ENCODE assay signal across 1 cellular context in the genomic region with DNA sequence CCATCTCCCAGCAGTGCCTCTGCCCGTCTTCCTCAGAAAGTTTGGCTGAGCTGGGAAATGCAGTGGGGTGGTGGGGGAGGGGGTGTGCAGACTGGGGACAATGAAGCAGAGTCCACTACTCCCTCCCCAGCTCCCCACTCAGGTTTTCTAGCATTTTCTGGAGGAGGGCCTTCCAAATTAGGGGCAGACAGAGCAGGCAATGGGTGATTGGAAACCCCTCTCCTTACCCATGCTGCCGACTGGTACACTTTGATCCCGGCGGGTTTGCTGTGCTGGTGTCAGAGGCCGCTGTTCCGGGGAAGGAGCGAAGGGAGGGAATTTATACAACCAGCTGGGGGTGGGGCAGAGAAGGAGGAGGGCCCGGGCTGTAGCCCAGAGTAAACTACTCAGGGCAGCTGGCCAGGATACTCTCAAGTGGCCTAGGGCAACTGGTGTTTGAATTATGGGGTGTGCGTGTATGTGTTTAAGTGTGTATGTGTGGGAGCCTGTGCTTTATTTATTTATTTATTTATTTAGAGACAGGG.
TF ChIP-seq lines count a peak whose summit lies in the region.

A gene (minus strand): TSS at position 295 of the 524 bp plus-strand sequence. CDS start 64 bp downstream, at position 231.

TF ChIP-seq in HepG2, 621 proteins besides CTCF, POLR2A, EP300 and RAD21 (continued from another document and continues in another):
- TF ChIP-seq ZBTB38 (CRISPR knock-in tag; IDR thresholded peaks at IDR 0.05) (no peak), NFYB (CRISPR knock-in tag; IDR thresholded peaks at IDR 0.05) (no peak), SCMH1 (CRISPR knock-in tag; IDR thresholded peaks at IDR 0.05; ENCODE audit: borderline replicate concordance) (no peak), HDAC2 (CRISPR knock-in tag; IDR thresholded peaks at IDR 0.05) (peak; percentile 37; the same call in 1 of the 2 replicates), ZNF441 (CRISPR knock-in tag; IDR thresholded peaks at IDR 0.05; ENCODE audit: borderline replicate concordance) (no peak), TAF15 (IDR thresholded peaks at IDR 0.05; ENCODE audit: low read depth, low read length, poor library complexity, severe bottlenecking) (no peak), SMAD1 (CRISPR knock-in tag; IDR thresholded peaks at IDR 0.05; ENCODE audit: borderline replicate concordance, low read depth) (no peak), ZNF878 (CRISPR knock-in tag; IDR thresholded peaks at IDR 0.05) (no peak), RELA (CRISPR knock-in tag; IDR thresholded peaks at IDR 0.05) (no peak), ZNF317 (CRISPR knock-in tag; IDR thresholded peaks at IDR 0.05) (0 out of 2 replicates have a peak, but pooled peaks have one; percentile 54), POGZ (CRISPR knock-in tag; IDR thresholded peaks at IDR 0.05) (peak; percentile 54), ZNF235 (CRISPR knock-in tag; IDR thresholded peaks at IDR 0.05; ENCODE audit: borderline replicate concordance) (no peak), ARNT (IDR thresholded peaks at IDR 0.05) (no peak), ATAD3A (CRISPR knock-in tag; IDR thresholded peaks at IDR 0.05) (no peak), MAFK (conservative IDR thresholded peaks at IDR 0.05 in 1 of 2, IDR thresholded peaks at IDR 0.05 in 1 of 2; ENCODE audit: low read length in 2 of 2) (no peak), CHD4 (IDR thresholded peaks at IDR 0.05; ENCODE audit: borderline replicate concordance, low read length) (no peak), WIZ (CRISPR knock-in tag; IDR thresholded peaks at IDR 0.05) (no peak), HOXA3 (CRISPR knock-in tag; IDR thresholded peaks at IDR 0.05) (no peak), FOXP1 (IDR thresholded peaks at IDR 0.05) (no peak), FOXP1 (CRISPR knock-in tag; IDR thresholded peaks at IDR 0.05) (no peak), TGIF2 (CRISPR knock-in tag; IDR thresholded peaks at IDR 0.05) (no peak; the same call in 1 of the 2 replicates), MXI1 (IDR thresholded peaks at IDR 0.05; ENCODE audit: borderline replicate concordance, low read depth, low read length) (peak; percentile 31; the same call in 1 of the 3 replicates), THYN1 (CRISPR knock-in tag; IDR thresholded peaks at IDR 0.05; ENCODE audit: borderline replicate concordance, low read depth) (no peak), ZNF484 (CRISPR knock-in tag; IDR thresholded peaks at IDR 0.05; ENCODE audit: borderline replicate concordance, low read depth) (no peak), ZNF780A (CRISPR knock-in tag; IDR thresholded peaks at IDR 0.05) (no peak), SMARCE1 (IDR thresholded peaks at IDR 0.05; ENCODE audit: borderline replicate concordance) (no peak), IRF2 (CRISPR knock-in tag; IDR thresholded peaks at IDR 0.05) (no peak), SRF (IDR thresholded peaks at IDR 0.05; ENCODE audit: low read depth, low read length) (0 out of 2 replicates have a peak, but pooled peaks have one; percentile 13), ZSCAN31 (CRISPR knock-in tag; IDR thresholded peaks at IDR 0.05; ENCODE audit: low read depth) (no peak), PHF8 (CRISPR knock-in tag; IDR thresholded peaks at IDR 0.05) (peak; percentile 61), XBP1 (CRISPR knock-in tag; IDR thresholded peaks at IDR 0.05) (no peak), ZNF124 (CRISPR knock-in tag; IDR thresholded peaks at IDR 0.05) (no peak; the same call in 1 of the 2 replicates), ATRX (CRISPR knock-in tag; IDR thresholded peaks at IDR 0.05; ENCODE audit: borderline replicate concordance) (no peak), ISL2 (CRISPR knock-in tag; IDR thresholded peaks at IDR 0.05) (peak; percentile 49; the same call in 1 of the 2 replicates), KDM5B (CRISPR knock-in tag; IDR thresholded peaks at IDR 0.05; ENCODE audit: borderline replicate concordance) (peak; percentile 45; the same call in 1 of the 2 replicates), NR2F1 (CRISPR knock-in tag; IDR thresholded peaks at IDR 0.05) (no peak), KLF6 (CRISPR knock-in tag; IDR thresholded peaks at IDR 0.05) (no peak), MEF2D (CRISPR knock-in tag; IDR thresholded peaks at IDR 0.05) (no peak), SRSF4 (IDR thresholded peaks at IDR 0.05; ENCODE audit: low read depth, low read length, poor library complexity, severe bottlenecking) (no peak), THAP11 (CRISPR knock-in tag; IDR thresholded peaks at IDR 0.05) (no peak), PHF21A (CRISPR knock-in tag; IDR thresholded peaks at IDR 0.05) (no peak), ZNF160 (CRISPR knock-in tag; IDR thresholded peaks at IDR 0.05) (peak; percentile 27; the same call in 1 of the 2 replicates), GATA4 (IDR thresholded peaks at IDR 0.05; ENCODE audit: borderline replicate concordance, low read depth) (peak; percentile 50; the same call in 1 of the 2 replicates), TCF7L2 (IDR thresholded peaks at IDR 0.05; ENCODE audit: low read depth, low read length) (no peak), PRMT3 (CRISPR knock-in tag; IDR thresholded peaks at IDR 0.05; ENCODE audit: borderline replicate concordance, low read depth) (no peak), ZNF567 (CRISPR knock-in tag; IDR thresholded peaks at IDR 0.05; ENCODE audit: borderline replicate concordance) (no peak), JUNB (CRISPR knock-in tag; IDR thresholded peaks at IDR 0.05; ENCODE audit: borderline replicate concordance) (no peak), NR1H2 (CRISPR knock-in tag; IDR thresholded peaks at IDR 0.05; ENCODE audit: borderline replicate concordance, low read depth) (no peak), ZBTB21 (CRISPR knock-in tag; IDR thresholded peaks at IDR 0.05) (no peak), SMARCC2 (IDR thresholded peaks at IDR 0.05) (no peak)
- TF ChIP-seq, protein P1, sequence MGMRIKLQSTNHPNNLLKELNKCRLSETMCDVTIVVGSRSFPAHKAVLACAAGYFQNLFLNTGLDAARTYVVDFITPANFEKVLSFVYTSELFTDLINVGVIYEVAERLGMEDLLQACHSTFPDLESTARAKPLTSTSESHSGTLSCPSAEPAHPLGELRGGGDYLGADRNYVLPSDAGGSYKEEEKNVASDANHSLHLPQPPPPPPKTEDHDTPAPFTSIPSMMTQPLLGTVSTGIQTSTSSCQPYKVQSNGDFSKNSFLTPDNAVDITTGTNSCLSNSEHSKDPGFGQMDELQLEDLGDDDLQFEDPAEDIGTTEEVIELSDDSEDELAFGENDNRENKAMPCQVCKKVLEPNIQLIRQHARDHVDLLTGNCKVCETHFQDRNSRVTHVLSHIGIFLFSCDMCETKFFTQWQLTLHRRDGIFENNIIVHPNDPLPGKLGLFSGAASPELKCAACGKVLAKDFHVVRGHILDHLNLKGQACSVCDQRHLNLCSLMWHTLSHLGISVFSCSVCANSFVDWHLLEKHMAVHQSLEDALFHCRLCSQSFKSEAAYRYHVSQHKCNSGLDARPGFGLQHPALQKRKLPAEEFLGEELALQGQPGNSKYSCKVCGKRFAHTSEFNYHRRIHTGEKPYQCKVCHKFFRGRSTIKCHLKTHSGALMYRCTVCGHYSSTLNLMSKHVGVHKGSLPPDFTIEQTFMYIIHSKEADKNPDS (CRISPR knock-in tag; IDR thresholded peaks at IDR 0.05) = no peak
- TF ChIP-seq, protein P2, sequence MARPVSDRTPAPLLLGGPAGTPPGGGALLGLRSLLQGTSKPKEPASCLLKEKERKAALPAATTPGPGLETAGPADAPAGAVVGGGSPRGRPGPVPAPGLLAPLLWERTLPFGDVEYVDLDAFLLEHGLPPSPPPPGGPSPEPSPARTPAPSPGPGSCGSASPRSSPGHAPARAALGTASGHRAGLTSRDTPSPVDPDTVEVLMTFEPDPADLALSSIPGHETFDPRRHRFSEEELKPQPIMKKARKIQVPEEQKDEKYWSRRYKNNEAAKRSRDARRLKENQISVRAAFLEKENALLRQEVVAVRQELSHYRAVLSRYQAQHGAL (CRISPR knock-in tag; IDR thresholded peaks at IDR 0.05; ENCODE audit: not compliant biosample characterization) = no peak
- TF ChIP-seq, protein P3, sequence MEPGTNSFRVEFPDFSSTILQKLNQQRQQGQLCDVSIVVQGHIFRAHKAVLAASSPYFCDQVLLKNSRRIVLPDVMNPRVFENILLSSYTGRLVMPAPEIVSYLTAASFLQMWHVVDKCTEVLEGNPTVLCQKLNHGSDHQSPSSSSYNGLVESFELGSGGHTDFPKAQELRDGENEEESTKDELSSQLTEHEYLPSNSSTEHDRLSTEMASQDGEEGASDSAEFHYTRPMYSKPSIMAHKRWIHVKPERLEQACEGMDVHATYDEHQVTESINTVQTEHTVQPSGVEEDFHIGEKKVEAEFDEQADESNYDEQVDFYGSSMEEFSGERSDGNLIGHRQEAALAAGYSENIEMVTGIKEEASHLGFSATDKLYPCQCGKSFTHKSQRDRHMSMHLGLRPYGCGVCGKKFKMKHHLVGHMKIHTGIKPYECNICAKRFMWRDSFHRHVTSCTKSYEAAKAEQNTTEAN (CRISPR knock-in tag; conservative IDR thresholded peaks at IDR 0.05) = no peak
- TF ChIP-seq, protein P4, sequence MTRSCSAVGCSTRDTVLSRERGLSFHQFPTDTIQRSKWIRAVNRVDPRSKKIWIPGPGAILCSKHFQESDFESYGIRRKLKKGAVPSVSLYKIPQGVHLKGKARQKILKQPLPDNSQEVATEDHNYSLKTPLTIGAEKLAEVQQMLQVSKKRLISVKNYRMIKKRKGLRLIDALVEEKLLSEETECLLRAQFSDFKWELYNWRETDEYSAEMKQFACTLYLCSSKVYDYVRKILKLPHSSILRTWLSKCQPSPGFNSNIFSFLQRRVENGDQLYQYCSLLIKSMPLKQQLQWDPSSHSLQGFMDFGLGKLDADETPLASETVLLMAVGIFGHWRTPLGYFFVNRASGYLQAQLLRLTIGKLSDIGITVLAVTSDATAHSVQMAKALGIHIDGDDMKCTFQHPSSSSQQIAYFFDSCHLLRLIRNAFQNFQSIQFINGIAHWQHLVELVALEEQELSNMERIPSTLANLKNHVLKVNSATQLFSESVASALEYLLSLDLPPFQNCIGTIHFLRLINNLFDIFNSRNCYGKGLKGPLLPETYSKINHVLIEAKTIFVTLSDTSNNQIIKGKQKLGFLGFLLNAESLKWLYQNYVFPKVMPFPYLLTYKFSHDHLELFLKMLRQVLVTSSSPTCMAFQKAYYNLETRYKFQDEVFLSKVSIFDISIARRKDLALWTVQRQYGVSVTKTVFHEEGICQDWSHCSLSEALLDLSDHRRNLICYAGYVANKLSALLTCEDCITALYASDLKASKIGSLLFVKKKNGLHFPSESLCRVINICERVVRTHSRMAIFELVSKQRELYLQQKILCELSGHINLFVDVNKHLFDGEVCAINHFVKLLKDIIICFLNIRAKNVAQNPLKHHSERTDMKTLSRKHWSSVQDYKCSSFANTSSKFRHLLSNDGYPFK (CRISPR knock-in tag; IDR thresholded peaks at IDR 0.05; ENCODE audit: borderline replicate concordance) = no peak
- TF ChIP-seq, protein P5, sequence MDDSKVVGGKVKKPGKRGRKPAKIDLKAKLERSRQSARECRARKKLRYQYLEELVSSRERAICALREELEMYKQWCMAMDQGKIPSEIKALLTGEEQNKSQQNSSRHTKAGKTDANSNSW (CRISPR knock-in tag; IDR thresholded peaks at IDR 0.05; ENCODE audit: borderline replicate concordance) = no peak
- TF ChIP-seq, protein P6, sequence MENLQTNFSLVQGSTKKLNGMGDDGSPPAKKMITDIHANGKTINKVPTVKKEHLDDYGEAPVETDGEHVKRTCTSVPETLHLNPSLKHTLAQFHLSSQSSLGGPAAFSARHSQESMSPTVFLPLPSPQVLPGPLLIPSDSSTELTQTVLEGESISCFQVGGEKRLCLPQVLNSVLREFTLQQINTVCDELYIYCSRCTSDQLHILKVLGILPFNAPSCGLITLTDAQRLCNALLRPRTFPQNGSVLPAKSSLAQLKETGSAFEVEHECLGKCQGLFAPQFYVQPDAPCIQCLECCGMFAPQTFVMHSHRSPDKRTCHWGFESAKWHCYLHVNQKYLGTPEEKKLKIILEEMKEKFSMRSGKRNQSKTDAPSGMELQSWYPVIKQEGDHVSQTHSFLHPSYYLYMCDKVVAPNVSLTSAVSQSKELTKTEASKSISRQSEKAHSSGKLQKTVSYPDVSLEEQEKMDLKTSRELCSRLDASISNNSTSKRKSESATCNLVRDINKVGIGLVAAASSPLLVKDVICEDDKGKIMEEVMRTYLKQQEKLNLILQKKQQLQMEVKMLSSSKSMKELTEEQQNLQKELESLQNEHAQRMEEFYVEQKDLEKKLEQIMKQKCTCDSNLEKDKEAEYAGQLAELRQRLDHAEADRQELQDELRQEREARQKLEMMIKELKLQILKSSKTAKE (CRISPR knock-in tag; IDR thresholded peaks at IDR 0.05; ENCODE audit: borderline replicate concordance) = no peak
- TF ChIP-seq, protein P7, sequence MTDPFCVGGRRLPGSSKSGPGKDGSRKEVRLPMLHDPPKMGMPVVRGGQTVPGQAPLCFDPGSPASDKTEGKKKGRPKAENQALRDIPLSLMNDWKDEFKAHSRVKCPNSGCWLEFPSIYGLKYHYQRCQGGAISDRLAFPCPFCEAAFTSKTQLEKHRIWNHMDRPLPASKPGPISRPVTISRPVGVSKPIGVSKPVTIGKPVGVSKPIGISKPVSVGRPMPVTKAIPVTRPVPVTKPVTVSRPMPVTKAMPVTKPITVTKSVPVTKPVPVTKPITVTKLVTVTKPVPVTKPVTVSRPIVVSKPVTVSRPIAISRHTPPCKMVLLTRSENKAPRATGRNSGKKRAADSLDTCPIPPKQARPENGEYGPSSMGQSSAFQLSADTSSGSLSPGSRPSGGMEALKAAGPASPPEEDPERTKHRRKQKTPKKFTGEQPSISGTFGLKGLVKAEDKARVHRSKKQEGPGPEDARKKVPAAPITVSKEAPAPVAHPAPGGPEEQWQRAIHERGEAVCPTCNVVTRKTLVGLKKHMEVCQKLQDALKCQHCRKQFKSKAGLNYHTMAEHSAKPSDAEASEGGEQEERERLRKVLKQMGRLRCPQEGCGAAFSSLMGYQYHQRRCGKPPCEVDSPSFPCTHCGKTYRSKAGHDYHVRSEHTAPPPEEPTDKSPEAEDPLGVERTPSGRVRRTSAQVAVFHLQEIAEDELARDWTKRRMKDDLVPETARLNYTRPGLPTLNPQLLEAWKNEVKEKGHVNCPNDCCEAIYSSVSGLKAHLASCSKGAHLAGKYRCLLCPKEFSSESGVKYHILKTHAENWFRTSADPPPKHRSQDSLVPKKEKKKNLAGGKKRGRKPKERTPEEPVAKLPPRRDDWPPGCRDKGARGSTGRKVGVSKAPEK (CRISPR knock-in tag; IDR thresholded peaks at IDR 0.05; ENCODE audit: borderline replicate concordance) = no peak
- TF ChIP-seq, protein P8, sequence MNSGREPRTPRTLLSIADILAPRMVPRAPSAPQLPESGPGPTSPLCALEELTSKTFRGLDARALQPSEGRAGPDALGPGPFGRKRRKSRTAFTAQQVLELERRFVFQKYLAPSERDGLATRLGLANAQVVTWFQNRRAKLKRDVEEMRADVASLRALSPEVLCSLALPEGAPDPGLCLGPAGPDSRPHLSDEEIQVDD (CRISPR knock-in tag; IDR thresholded peaks at IDR 0.05; ENCODE audit: borderline replicate concordance) = no peak
- TF ChIP-seq, protein P9, sequence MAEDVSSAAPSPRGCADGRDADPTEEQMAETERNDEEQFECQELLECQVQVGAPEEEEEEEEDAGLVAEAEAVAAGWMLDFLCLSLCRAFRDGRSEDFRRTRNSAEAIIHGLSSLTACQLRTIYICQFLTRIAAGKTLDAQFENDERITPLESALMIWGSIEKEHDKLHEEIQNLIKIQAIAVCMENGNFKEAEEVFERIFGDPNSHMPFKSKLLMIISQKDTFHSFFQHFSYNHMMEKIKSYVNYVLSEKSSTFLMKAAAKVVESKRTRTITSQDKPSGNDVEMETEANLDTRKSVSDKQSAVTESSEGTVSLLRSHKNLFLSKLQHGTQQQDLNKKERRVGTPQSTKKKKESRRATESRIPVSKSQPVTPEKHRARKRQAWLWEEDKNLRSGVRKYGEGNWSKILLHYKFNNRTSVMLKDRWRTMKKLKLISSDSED (CRISPR knock-in tag; IDR thresholded peaks at IDR 0.05) = no peak
